ENCODE assay signal across 1 cellular context in the genomic region with DNA sequence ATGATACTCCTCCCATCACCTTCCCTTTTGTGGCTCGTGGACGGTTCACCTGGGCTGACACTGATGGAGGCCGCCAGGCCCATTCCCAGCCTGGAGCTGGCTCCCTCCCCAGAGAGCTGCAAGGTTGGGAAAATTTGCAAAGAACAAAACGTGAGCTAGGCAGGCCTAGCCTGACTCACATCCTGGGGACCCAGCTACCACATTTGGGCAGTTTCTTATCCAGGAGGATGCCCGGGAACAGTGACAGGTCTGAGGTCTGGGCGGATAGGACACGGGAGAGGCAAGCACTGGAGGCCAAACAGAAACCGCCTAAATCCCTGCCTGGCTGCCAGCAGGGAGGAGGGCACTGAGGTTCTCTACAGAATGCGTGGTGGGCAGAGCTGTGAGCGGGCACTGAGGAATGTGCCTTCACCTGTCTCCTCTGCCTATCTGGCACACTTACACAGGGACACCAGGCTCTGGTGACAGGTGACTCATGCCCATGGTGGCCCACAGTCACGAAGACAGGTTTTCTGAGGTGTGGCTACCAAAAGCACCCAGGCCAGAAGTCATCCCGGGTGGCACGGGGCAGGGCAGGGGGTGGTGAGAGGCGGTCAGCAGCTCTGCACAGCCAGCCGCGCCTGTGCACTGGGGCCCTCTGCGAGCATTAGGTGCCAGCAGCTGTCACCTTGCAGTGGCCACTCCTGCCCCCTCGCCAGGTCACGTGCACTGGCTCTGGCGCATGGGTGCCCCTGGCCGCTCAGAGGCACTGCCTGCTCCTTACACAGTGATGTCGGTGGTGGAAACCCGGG.
TF ChIP-seq lines count a peak whose summit lies in the region.

No MANE protein-coding gene starts in this region.

TF ChIP-seq in HEK293, 187 proteins besides CTCF, POLR2A, EP300 and RAD21 (continued from another document):
- TF ChIP-seq, protein P1, sequence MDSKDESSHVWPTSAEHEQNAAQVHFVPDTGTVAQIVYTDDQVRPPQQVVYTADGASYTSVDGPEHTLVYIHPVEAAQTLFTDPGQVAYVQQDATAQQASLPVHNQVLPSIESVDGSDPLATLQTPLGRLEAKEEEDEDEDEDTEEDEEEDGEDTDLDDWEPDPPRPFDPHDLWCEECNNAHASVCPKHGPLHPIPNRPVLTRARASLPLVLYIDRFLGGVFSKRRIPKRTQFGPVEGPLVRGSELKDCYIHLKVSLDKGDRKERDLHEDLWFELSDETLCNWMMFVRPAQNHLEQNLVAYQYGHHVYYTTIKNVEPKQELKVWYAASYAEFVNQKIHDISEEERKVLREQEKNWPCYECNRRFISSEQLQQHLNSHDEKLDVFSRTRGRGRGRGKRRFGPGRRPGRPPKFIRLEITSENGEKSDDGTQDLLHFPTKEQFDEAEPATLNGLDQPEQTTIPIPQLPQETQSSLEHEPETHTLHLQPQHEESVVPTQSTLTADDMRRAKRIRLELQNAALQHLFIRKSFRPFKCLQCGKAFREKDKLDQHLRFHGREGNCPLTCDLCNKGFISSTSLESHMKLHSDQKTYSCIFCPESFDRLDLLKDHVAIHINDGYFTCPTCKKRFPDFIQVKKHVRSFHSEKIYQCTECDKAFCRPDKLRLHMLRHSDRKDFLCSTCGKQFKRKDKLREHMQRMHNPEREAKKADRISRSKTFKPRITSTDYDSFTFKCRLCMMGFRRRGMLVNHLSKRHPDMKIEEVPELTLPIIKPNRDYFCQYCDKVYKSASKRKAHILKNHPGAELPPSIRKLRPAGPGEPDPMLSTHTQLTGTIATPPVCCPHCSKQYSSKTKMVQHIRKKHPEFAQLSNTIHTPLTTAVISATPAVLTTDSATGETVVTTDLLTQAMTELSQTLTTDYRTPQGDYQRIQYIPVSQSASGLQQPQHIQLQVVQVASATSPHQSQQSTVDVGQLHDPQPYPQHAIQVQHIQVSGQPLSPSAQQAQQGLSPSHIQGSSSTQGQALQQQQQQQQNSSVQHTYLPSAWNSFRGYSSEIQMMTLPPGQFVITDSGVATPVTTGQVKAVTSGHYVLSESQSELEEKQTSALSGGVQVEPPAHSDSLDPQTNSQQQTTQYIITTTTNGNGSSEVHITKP (tag by site-specific recombination; IDR thresholded peaks at IDR 0.05): no peak
- TF ChIP-seq, protein P2, sequence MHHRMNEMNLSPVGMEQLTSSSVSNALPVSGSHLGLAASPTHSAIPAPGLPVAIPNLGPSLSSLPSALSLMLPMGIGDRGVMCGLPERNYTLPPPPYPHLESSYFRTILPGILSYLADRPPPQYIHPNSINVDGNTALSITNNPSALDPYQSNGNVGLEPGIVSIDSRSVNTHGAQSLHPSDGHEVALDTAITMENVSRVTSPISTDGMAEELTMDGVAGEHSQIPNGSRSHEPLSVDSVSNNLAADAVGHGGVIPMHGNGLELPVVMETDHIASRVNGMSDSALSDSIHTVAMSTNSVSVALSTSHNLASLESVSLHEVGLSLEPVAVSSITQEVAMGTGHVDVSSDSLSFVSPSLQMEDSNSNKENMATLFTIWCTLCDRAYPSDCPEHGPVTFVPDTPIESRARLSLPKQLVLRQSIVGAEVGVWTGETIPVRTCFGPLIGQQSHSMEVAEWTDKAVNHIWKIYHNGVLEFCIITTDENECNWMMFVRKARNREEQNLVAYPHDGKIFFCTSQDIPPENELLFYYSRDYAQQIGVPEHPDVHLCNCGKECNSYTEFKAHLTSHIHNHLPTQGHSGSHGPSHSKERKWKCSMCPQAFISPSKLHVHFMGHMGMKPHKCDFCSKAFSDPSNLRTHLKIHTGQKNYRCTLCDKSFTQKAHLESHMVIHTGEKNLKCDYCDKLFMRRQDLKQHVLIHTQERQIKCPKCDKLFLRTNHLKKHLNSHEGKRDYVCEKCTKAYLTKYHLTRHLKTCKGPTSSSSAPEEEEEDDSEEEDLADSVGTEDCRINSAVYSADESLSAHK (tag by site-specific recombination; IDR thresholded peaks at IDR 0.05): peak; percentile 84
- TF ChIP-seq ZNF768 (tag by site-specific recombination; IDR thresholded peaks at IDR 0.05) (no peak), ZNF629 (tag by site-specific recombination; IDR thresholded peaks at IDR 0.05) (no peak)
- TF ChIP-seq, protein P3, sequence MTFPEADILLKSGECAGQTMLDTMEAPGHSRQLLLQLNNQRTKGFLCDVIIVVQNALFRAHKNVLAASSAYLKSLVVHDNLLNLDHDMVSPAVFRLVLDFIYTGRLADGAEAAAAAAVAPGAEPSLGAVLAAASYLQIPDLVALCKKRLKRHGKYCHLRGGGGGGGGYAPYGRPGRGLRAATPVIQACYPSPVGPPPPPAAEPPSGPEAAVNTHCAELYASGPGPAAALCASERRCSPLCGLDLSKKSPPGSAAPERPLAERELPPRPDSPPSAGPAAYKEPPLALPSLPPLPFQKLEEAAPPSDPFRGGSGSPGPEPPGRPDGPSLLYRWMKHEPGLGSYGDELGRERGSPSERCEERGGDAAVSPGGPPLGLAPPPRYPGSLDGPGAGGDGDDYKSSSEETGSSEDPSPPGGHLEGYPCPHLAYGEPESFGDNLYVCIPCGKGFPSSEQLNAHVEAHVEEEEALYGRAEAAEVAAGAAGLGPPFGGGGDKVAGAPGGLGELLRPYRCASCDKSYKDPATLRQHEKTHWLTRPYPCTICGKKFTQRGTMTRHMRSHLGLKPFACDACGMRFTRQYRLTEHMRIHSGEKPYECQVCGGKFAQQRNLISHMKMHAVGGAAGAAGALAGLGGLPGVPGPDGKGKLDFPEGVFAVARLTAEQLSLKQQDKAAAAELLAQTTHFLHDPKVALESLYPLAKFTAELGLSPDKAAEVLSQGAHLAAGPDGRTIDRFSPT (tag by site-specific recombination; IDR thresholded peaks at IDR 0.05): 0 out of 2 replicates have a peak, but pooled peaks have one; percentile 39
TF ChIP-seq in HEK293: peak in this region for 2.
